ENCODE assay signal across 18 cellular contexts in the genomic region with DNA sequence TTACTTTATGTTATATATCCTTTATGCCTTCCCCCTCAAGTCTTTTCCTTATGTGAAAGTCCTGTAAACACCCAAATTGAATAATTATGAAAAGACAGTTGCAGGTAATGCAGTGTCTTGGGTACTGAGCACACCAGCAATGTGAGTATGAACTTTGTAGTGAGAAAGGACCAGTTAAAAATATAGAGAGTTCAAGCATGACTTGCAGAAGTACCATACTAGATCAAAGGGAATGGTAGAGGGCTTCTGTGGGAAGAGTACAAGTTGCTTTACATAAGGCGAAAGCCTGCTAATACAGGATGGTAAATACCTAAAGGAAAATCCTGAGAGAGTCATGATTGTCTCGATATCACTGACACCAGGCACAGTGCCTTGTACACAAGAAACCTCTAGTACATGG. TPM values are rescaled to one million over a fixed set of nuclear protein-coding genes. Genes with fewer than 3 reads are reported as not detected.
DNase-seq lines count a peak whose midpoint lies in the region; ATAC-seq and TF ChIP-seq lines count a peak whose summit lies in the region.
"Had no signal": no experiment of that assay in that cellular context is flagged by ENCODE, and none has a peak within 500 bp of the region (broad histone marks: within the 10 kb centered on the region; RNA-seq: fewer than 3 reads in every experiment).

No MANE protein-coding gene starts in this region.

- BruUV-seq in Caco-2 (replicated peaks; lab: Mats Ljungman, UMichigan) = no TSS peak

- POLR2A ChIA-PET in Caco-2 (lab: Charles Lee) = no interaction called here

- intact Hi-C loops in CD14-positive monocyte (cut with micrococcal nuclease) (loop anchor here in 1 of 2 donors (5.0 kb wide), 1 partner anchor 64 kb away; no protein-coding TSS in a partner anchor), psoas muscle (cut with DNase I) (no loop called here), Caco-2 (cut with micrococcal nuclease; ENCODE audit: unreplicated experiment) (loop anchor here (1.0 kb wide), 1 partner anchor 44 kb away; no protein-coding TSS in a partner anchor), lower leg skin (cut with DNase I; ENCODE audit: low total_unique reads) (no loop called here)
- intact Hi-C loops in dendritic cell treated with granulocyte-macrophage colony-stimulating factor and Interleukin-4, amounts not matched to agents 40 ng/mL and 50 ng/mL, for 4 days (cut with micrococcal nuclease) = no loop called here

- H3K4me3 Mint-ChIP-seq in CD14-positive monocyte = peak overlapping the region in 1 of 2 donors; percentile 30
- H3K4me3 Mint-ChIP-seq in dendritic cell treated with granulocyte-macrophage colony-stimulating factor and Interleukin-4, amounts not matched to agents 40 ng/mL and 50 ng/mL, for 4 days = no peak overlapping the region
- no peak overlapping the region for H3K4me3 Mint-ChIP-seq in T-helper 2 cell treated with Interferon-gamma antibody and Interleukin-4, amounts not matched to agents 5 μg/mL and 100 μg/mL, for 36 hours
- no peak overlapping the region for H3K4me3 Mint-ChIP-seq in Caco-2 (ENCODE audit: unreplicated experiment)
- H3K4me3 Mint-ChIP-seq: H9 had no signal

- no peak for TF ChIP-seq CTCF in CD14-positive monocyte (IDR thresholded peaks at IDR 0.05)
- no peak for TF ChIP-seq CTCF in psoas muscle (IDR thresholded peaks at IDR 0.05)
- TF ChIP-seq CTCF in Caco-2 (IDR thresholded peaks at IDR 0.05; ENCODE audit: insufficient read depth in 1 of 2, low read depth in 1 of 2, low read length in 1 of 2, severe bottlenecking in 1 of 2, unreplicated experiment in 1 of 2) = no peak
- no peak for TF ChIP-seq CTCF in lower leg skin (IDR thresholded peaks at IDR 0.05)

- H3K4me1 Mint-ChIP-seq in CD14-positive monocyte (peaks cover 69% of the 10 kb centered on the region), Caco-2 (ENCODE audit: low read depth, unreplicated experiment) (peaks cover 20% of the 10 kb centered on the region)
- H3K4me1 Mint-ChIP-seq in dendritic cell treated with granulocyte-macrophage colony-stimulating factor and Interleukin-4, amounts not matched to agents 40 ng/mL and 50 ng/mL, for 4 days (ENCODE audit: low read depth) = peaks cover 63% of the 10 kb centered on the region
- H3K4me1 Mint-ChIP-seq in T-helper 2 cell treated with Interferon-gamma antibody and Interleukin-4, amounts not matched to agents 5 μg/mL and 100 μg/mL, for 36 hours (ENCODE audit: low read depth) = peaks cover 2% of the 10 kb centered on the region

- ATAC-seq in psoas muscle (peak in 2 of 4 donors; percentile 22 to 24), GM18858 (IDR thresholded peaks at IDR 0.05; ENCODE audit: unreplicated experiment) (no peak)

- peaks cover 15 to 16% of the 10 kb centered on the region in 2 donors for H3K36me3 Mint-ChIP-seq in CD14-positive monocyte
- H3K36me3 Mint-ChIP-seq in dendritic cell treated with granulocyte-macrophage colony-stimulating factor and Interleukin-4, amounts not matched to agents 40 ng/mL and 50 ng/mL, for 4 days (ENCODE audit: low read depth) = peaks cover 10% of the 10 kb centered on the region
- peaks cover 1% of the 10 kb centered on the region for H3K36me3 Mint-ChIP-seq in T-helper 2 cell treated with Interferon-gamma antibody and Interleukin-4, amounts not matched to agents 5 μg/mL and 100 μg/mL, for 36 hours (ENCODE audit: low read depth)
- peaks cover 12% of the 10 kb centered on the region for H3K36me3 Mint-ChIP-seq in Caco-2 (ENCODE audit: insufficient read depth, unreplicated experiment)

- H3K36me3 ChIP-seq in psoas muscle (ENCODE audit: insufficient read depth in 1 of 2, low read depth in 1 of 2) = no peaks in the 10 kb centered on the region
- H3K36me3 ChIP-seq in Caco-2 (ENCODE audit: control insufficient read depth, insufficient read depth, low read length) = no peaks in the 10 kb centered on the region

- peak overlapping the region; percentile 82 for H3K27ac ChIP-seq in psoas muscle
- H3K27ac ChIP-seq: BLaER1, KMS-11 had no signal

- H3K27me3 Mint-ChIP-seq in CD14-positive monocyte (ENCODE audit: low read depth in 3 of 3) (no peaks in the 10 kb centered on the region), Caco-2 (ENCODE audit: insufficient read depth, unreplicated experiment) (no peaks in the 10 kb centered on the region)
- H3K27me3 Mint-ChIP-seq in dendritic cell treated with granulocyte-macrophage colony-stimulating factor and Interleukin-4, amounts not matched to agents 40 ng/mL and 50 ng/mL, for 4 days = no peaks in the 10 kb centered on the region
- H3K27me3 Mint-ChIP-seq in T-helper 2 cell treated with Interferon-gamma antibody and Interleukin-4, amounts not matched to agents 5 μg/mL and 100 μg/mL, for 36 hours (ENCODE audit: low read depth) = no peaks in the 10 kb centered on the region

- H3K4me3 ChIP-seq in psoas muscle (no peak overlapping the region), Caco-2 (ENCODE audit: low read depth, low read length) (no peak overlapping the region), lower leg skin (ENCODE audit: low read depth, poor library complexity, severe bottlenecking) (no peak overlapping the region)
- H3K4me3 ChIP-seq: BLaER1 had no signal

- TF ChIP-seq POLR2A in lower leg skin (IDR thresholded peaks at IDR 0.05) = no peak

- H3K27me3 ChIP-seq in psoas muscle (ENCODE audit: insufficient read depth in 3 of 3, low read length in 2 of 3) = no peaks in the 10 kb centered on the region
- H3K27me3 ChIP-seq in Caco-2 (replicated peaks; ENCODE audit: control insufficient read depth, insufficient read depth, low read length) = no peaks in the 10 kb centered on the region
- H3K27me3 ChIP-seq: BLaER1 had no signal

- H3K9me3 Mint-ChIP-seq in CD14-positive monocyte = no peaks in the 10 kb centered on the region
- H3K9me3 Mint-ChIP-seq in dendritic cell treated with granulocyte-macrophage colony-stimulating factor and Interleukin-4, amounts not matched to agents 40 ng/mL and 50 ng/mL, for 4 days = no peaks in the 10 kb centered on the region
- no peaks in the 10 kb centered on the region for H3K9me3 Mint-ChIP-seq in T-helper 2 cell treated with Interferon-gamma antibody and Interleukin-4, amounts not matched to agents 5 μg/mL and 100 μg/mL, for 36 hours
- H3K9me3 Mint-ChIP-seq in Caco-2 (ENCODE audit: unreplicated experiment) = no peaks in the 10 kb centered on the region
- H3K9me3 Mint-ChIP-seq: H9 had no signal

- no peak for DNase-seq in CD14-positive monocyte (ENCODE audit: low spot score)
- peak; percentile 22 for DNase-seq in OCI-M1 (lab: John Stamatoyannopoulos, UW)
- DNase-seq in psoas muscle = no peak
- no peak for DNase-seq in T-helper 2 cell treated with Interferon-gamma antibody and Interleukin-4, amounts not matched to agents 5 μg/mL and 100 μg/mL, for 36 hours (ENCODE audit: low spot score)
- no peak for DNase-seq in Caco-2
- no peak for DNase-seq in lower leg skin (ENCODE audit: low spot score in 2 of 2)
- DNase-seq: DMS79 treated with DMSO at 0.1 percent for 48 hours, H9, NCI-H1417, NCI-H187, NCI-H2107, NCI-H510A treated with DMSO at 0.1 percent for 48 hours, NCI-H774, SIG-M5 had no signal

- WGBS in psoas muscle, 3 donors = 66 to 88% (median 71%) methylated on average over 2 of the region's 2 CpGs
- WGBS in lower leg skin, 2 donors = 93 to 95% methylated on average over 2 of the region's 2 CpGs

- no peaks in the 10 kb centered on the region for H3K9me3 ChIP-seq in psoas muscle
- H3K9me3 ChIP-seq in Caco-2 = no peaks in the 10 kb centered on the region

- peaks cover 85% of the 10 kb centered on the region for H3K4me1 ChIP-seq in psoas muscle
- peaks cover 2% of the 10 kb centered on the region; the same call in 1 of the 2 replicates for H3K4me1 ChIP-seq in Caco-2
- H3K4me1 ChIP-seq: BLaER1 had no signal

- CTCF ChIA-PET in Caco-2 (lab: Charles Lee) = no interaction called here

- peak overlapping the region; percentile 98 to 99 (median 99) for H3K27ac Mint-ChIP-seq in CD14-positive monocyte
- H3K27ac Mint-ChIP-seq in dendritic cell treated with granulocyte-macrophage colony-stimulating factor and Interleukin-4, amounts not matched to agents 40 ng/mL and 50 ng/mL, for 4 days = peak overlapping the region; percentile 93
- H3K27ac Mint-ChIP-seq in T-helper 2 cell treated with Interferon-gamma antibody and Interleukin-4, amounts not matched to agents 5 μg/mL and 100 μg/mL, for 36 hours = no peak overlapping the region
- H3K27ac Mint-ChIP-seq in Caco-2 (ENCODE audit: unreplicated experiment) = no peak overlapping the region
- H3K27ac Mint-ChIP-seq: H9 had no signal

RNA-seq across cellular contexts. Expression of a gene that starts 25.7 kb away (rescaled TPM):
- polyA plus RNA-seq in CD14-positive monocyte (10 to 100 TPM; 20.6 to 27.3 TPM), psoas muscle (10 to 100 TPM in 2 of 3 donors, 1 to 10 TPM in 1; 8.7 to 53.3 (median 20.8) TPM)
- total RNA-seq in psoas muscle (10 to 100 TPM; 50.9 to 79.8 (median 56.8) TPM), Caco-2 (2022) (19.7 and 20.3 TPM in 2 replicates), lower leg skin (10 to 100 TPM; 19.2 to 52.1 (median 24.6) TPM)

Comparison
In these comparisons a context has a peak if more than half of its experiments do, and no peak if none do; other contexts are left out.
1. H3K27ac Mint-ChIP-seq: peak in CD14-positive monocyte (7 of 7) and dendritic cell treated with granulocyte-macrophage colony-stimulating factor and Interleukin-4, amounts not matched to agents 40 ng/mL and 50 ng/mL, for 4 days (single experiment); none in T-helper 2 cell treated with Interferon-gamma antibody and Interleukin-4, amounts not matched to agents 5 μg/mL and 100 μg/mL, for 36 hours (single experiment) and Caco-2 (single experiment).